In genomic region chr1:226000493-226000981, GRCh38 we compare ENCODE assay signal across 10 cellular contexts. TPM values are rescaled to one million over a fixed set of nuclear protein-coding genes. Genes with fewer than 3 reads are reported as not detected.
DNase-seq lines count a peak whose midpoint lies in the region; ATAC-seq, FAIRE-seq and TF ChIP-seq lines count a peak whose summit lies in the region.
"Not testable (repeated sequence)": the region's sequence is repeated elsewhere in the genome, so short reads cannot be mapped to it uniquely, and the experiment has no call there.
"Had no signal": no experiment of that assay in that cellular context is flagged by ENCODE, and none has a peak within 500 bp of the region (broad histone marks: within the 10 kb centered on the region; RNA-seq: fewer than 3 reads in every experiment).

No MANE protein-coding gene starts in this region.

- DNase-seq in Caco-2; activated naive CD8-positive, alpha-beta T cell treated with anti-CD3 and anti-CD28 coated beads, Interleukin-2, amount 10 ng/mL, durations not matched to agents 7 days and 5 days; endothelial cell of umbilical vein (ENCODE audit: low read depth, low spot score); spleen; upper lobe of right lung: not testable (repeated sequence)
- DNase-seq in NAMALWA (ENCODE audit: low spot score), result peak; percentile 31
- peak; percentile 78 for DNase-seq in activated CD4-positive, alpha-beta T cell treated with anti-CD3 and anti-CD28 coated beads, Interleukin-2, amount 10 ng/mL, durations not matched to agents 24 days and 14 days

- ATAC-seq in activated naive CD8-positive, alpha-beta T cell treated with anti-CD3 and anti-CD28 coated beads, Interleukin-2, amount 10 ng/mL, durations not matched to agents 7 days and 5 days (ENCODE audit: low read depth); upper lobe of right lung: not testable (repeated sequence)

- WGBS in spleen, 5 donors, result 72 to 85% (median 76%) methylated on average over 21 of the region's 21 CpGs

- TF ChIP-seq POLR2A in endothelial cell of umbilical vein (IDR thresholded peaks at IDR 0.05; ENCODE audit: low read depth, low read length); spleen (IDR thresholded peaks at IDR 0.05): not testable (repeated sequence)

- H3K4me1 Mint-ChIP-seq in Caco-2 (ENCODE audit: low read depth, unreplicated experiment), result peaks cover 13% of the 10 kb centered on the region
- peaks cover 47% of the 10 kb centered on the region for H3K4me1 Mint-ChIP-seq in activated CD4-positive, alpha-beta T cell treated with anti-CD3 and anti-CD28 coated beads, Interleukin-2, amount 10 ng/mL, durations not matched to agents 24 days and 14 days
- peaks cover 61% of the 10 kb centered on the region for H3K4me1 Mint-ChIP-seq in activated naive CD8-positive, alpha-beta T cell treated with anti-CD3 and anti-CD28 coated beads, Interleukin-2, amount 10 ng/mL, durations not matched to agents 7 days and 5 days

- not testable (repeated sequence) for H3K9ac ChIP-seq in endothelial cell of umbilical vein (replicated peaks; ENCODE audit: extremely low read depth, insufficient read depth, low read length)

- not testable (repeated sequence) for H3K9me3 Mint-ChIP-seq in Caco-2 (ENCODE audit: unreplicated experiment); activated CD4-positive, alpha-beta T cell treated with anti-CD3 and anti-CD28 coated beads, Interleukin-2, amount 10 ng/mL, durations not matched to agents 24 days and 14 days; activated naive CD8-positive, alpha-beta T cell treated with anti-CD3 and anti-CD28 coated beads, Interleukin-2, amount 10 ng/mL, durations not matched to agents 7 days and 5 days

- dilution Hi-C loops in endothelial cell of umbilical vein (cut with MboI; ENCODE audit: extremely low pct_ligation_motif_present, low sequenced_read_pairs), result not testable (repeated sequence)

- H3K79me2 ChIP-seq in endothelial cell of umbilical vein (ENCODE audit: control insufficient read depth, insufficient read depth, low read length), result peaks cover 33% of the 10 kb centered on the region

- H3K4me1 ChIP-seq in Caco-2 (peaks cover 17% of the 10 kb centered on the region), endothelial cell of umbilical vein (ENCODE audit: control insufficient read depth, extremely low read depth, insufficient read depth, low read length) (peaks cover 52% of the 10 kb centered on the region), muscle layer of duodenum (ENCODE audit: control insufficient read depth in 1 of 2, insufficient read depth in 2 of 2, low read length in 2 of 2) (peaks cover 11 to 24% of the 10 kb centered on the region in 2 donors), spleen (peaks cover 56 to 88% (median 71%) of the 10 kb centered on the region in 6 donors), upper lobe of right lung (peaks cover 64% of the 10 kb centered on the region)

- H2AFZ ChIP-seq in endothelial cell of umbilical vein (ENCODE audit: low read depth, low read length), result not testable (repeated sequence)

- not testable (repeated sequence) for TF ChIP-seq CTCF in Caco-2 (IDR thresholded peaks at IDR 0.05; ENCODE audit: insufficient read depth in 1 of 2, low read depth in 1 of 2, low read length in 1 of 2, severe bottlenecking in 1 of 2, unreplicated experiment in 1 of 2); endothelial cell of umbilical vein (IDR thresholded peaks at IDR 0.05; ENCODE audit: extremely low read depth in 1 of 2, insufficient read depth in 1 of 2, low read depth in 1 of 2, low read length in 2 of 2); spleen (IDR thresholded peaks at IDR 0.05 in 8 of 11, conservative IDR thresholded peaks at IDR 0.05 in 3 of 11); upper lobe of right lung (IDR thresholded peaks at IDR 0.05)

- not testable (repeated sequence) for H3K27me3 Mint-ChIP-seq in Caco-2 (ENCODE audit: insufficient read depth, unreplicated experiment); activated CD4-positive, alpha-beta T cell treated with anti-CD3 and anti-CD28 coated beads, Interleukin-2, amount 10 ng/mL, durations not matched to agents 24 days and 14 days; activated naive CD8-positive, alpha-beta T cell treated with anti-CD3 and anti-CD28 coated beads, Interleukin-2, amount 10 ng/mL, durations not matched to agents 7 days and 5 days

- H4K20me1 ChIP-seq in endothelial cell of umbilical vein (replicated peaks; ENCODE audit: control insufficient read depth, extremely low read depth, insufficient read depth, low read length), result not testable (repeated sequence)

- peak overlapping the region; percentile 99 for H3K27ac Mint-ChIP-seq in Caco-2 (ENCODE audit: unreplicated experiment)
- H3K27ac Mint-ChIP-seq in activated CD4-positive, alpha-beta T cell treated with anti-CD3 and anti-CD28 coated beads, Interleukin-2, amount 10 ng/mL, durations not matched to agents 24 days and 14 days, result peak overlapping the region; percentile 99
- peak overlapping the region; percentile 100 for H3K27ac Mint-ChIP-seq in activated naive CD8-positive, alpha-beta T cell treated with anti-CD3 and anti-CD28 coated beads, Interleukin-2, amount 10 ng/mL, durations not matched to agents 7 days and 5 days

- not testable (repeated sequence) for H3K9me1 ChIP-seq in endothelial cell of umbilical vein (replicated peaks; ENCODE audit: control insufficient read depth, extremely low read depth, insufficient read depth, low read length)

- H3K4me3 ChIP-seq in Caco-2 (ENCODE audit: low read depth, low read length); endothelial cell of umbilical vein (replicated peaks in 1 of 3; ENCODE audit: insufficient read depth in 1 of 3, low read depth in 1 of 3, low read length in 3 of 3); muscle layer of duodenum (ENCODE audit: low read depth in 1 of 2, low read length in 2 of 2): not testable (repeated sequence)
- H3K4me3 ChIP-seq in spleen (peak overlapping the region in 2 of 8 donors; percentile 78 to 80), upper lobe of right lung (peak overlapping the region; percentile 83)

- CTCF ChIA-PET in Caco-2 (lab: Charles Lee), result not testable (repeated sequence)
- CTCF ChIA-PET in endothelial cell of umbilical vein (lab: Charles Lee), result interaction anchor here (1.4 kb wide), 2 partner anchors 10 to 12 kb away, joined by 4 to 8 read pairs; no protein-coding TSS in a partner anchor

- not testable (repeated sequence) for BruUV-seq in Caco-2 (replicated peaks; lab: Mats Ljungman, UMichigan); endothelial cell of umbilical vein (replicated peaks; lab: Mats Ljungman, UMichigan)

- intact Hi-C loops in Caco-2 (cut with micrococcal nuclease; ENCODE audit: unreplicated experiment); endothelial cell of umbilical vein (cut with micrococcal nuclease); spleen (cut with DNase I; ENCODE audit: low total_unique reads); upper lobe of right lung (cut with DNase I): not testable (repeated sequence)
- intact Hi-C loops in activated CD4-positive, alpha-beta T cell treated with anti-CD3 and anti-CD28 coated beads, Interleukin-2, amount 10 ng/mL, durations not matched to agents 24 days and 14 days (cut with micrococcal nuclease), result loop anchor here (2.0 to 5.0 kb wide), 2 partner anchors 186 to 307 kb away; partner anchors contain the start of genes ACBD3 and LIN9

- H3K36me3 ChIP-seq in Caco-2 (ENCODE audit: control insufficient read depth, insufficient read depth, low read length); endothelial cell of umbilical vein (ENCODE audit: control insufficient read depth in 2 of 2, extremely low read depth in 1 of 2, insufficient read depth in 2 of 2, low read length in 2 of 2); muscle layer of duodenum (ENCODE audit: control insufficient read depth in 1 of 2, insufficient read depth in 2 of 2, low read length in 2 of 2); spleen; upper lobe of right lung: not testable (repeated sequence)

- not testable (repeated sequence) for FAIRE-seq in endothelial cell of umbilical vein (lab: Jason Lieb, UNC)

- H3K27ac ChIP-seq in endothelial cell of umbilical vein (ENCODE audit: insufficient read depth, low read depth, low read length) (peak overlapping the region; percentile 96), muscle layer of duodenum (ENCODE audit: low read length) (peak overlapping the region; percentile 98), spleen (peak overlapping the region; percentile 93 to 98 (median 98)), upper lobe of right lung (peak overlapping the region; percentile 100)

- POLR2A ChIA-PET in Caco-2 (lab: Charles Lee), result interaction anchor here (1.4 kb wide), 2 partner anchors 62 to 77 kb away, joined by 5 to 34 read pairs; partner anchors contain the start of genes H3-3A and PYCR2
- POLR2A ChIA-PET in activated naive CD8-positive, alpha-beta T cell treated with anti-CD3 and anti-CD28 coated beads, Interleukin-2, amount 10 ng/mL, durations not matched to agents 7 days and 5 days (lab: Charles Lee), result interaction anchor here (0.8 to 10.1 kb wide), 14 partner anchors 10 to 533 kb away, joined by 3 to 287 read pairs (median 8); partner anchors contain the start of genes H3-3A, LIN9, PARP1 and SRP9
- POLR2A ChIA-PET in endothelial cell of umbilical vein (lab: Charles Lee), result interaction anchor here (1.4 kb wide), 2 partner anchors 62 to 64 kb away, joined by 4 to 29 read pairs; partner anchors contain the start of gene H3-3A

- H3K4me2 ChIP-seq in endothelial cell of umbilical vein (ENCODE audit: insufficient read depth, low read length), result not testable (repeated sequence)

- peaks cover 25% of the 10 kb centered on the region for H3K36me3 Mint-ChIP-seq in Caco-2 (ENCODE audit: insufficient read depth, unreplicated experiment)
- peaks cover 15% of the 10 kb centered on the region for H3K36me3 Mint-ChIP-seq in activated CD4-positive, alpha-beta T cell treated with anti-CD3 and anti-CD28 coated beads, Interleukin-2, amount 10 ng/mL, durations not matched to agents 24 days and 14 days (ENCODE audit: low read depth)
- H3K36me3 Mint-ChIP-seq in activated naive CD8-positive, alpha-beta T cell treated with anti-CD3 and anti-CD28 coated beads, Interleukin-2, amount 10 ng/mL, durations not matched to agents 7 days and 5 days, result not testable (repeated sequence)

- H3K4me3 Mint-ChIP-seq in Caco-2 (ENCODE audit: unreplicated experiment), result peak overlapping the region; percentile 96
- peak overlapping the region; percentile 97 for H3K4me3 Mint-ChIP-seq in activated CD4-positive, alpha-beta T cell treated with anti-CD3 and anti-CD28 coated beads, Interleukin-2, amount 10 ng/mL, durations not matched to agents 24 days and 14 days
- H3K4me3 Mint-ChIP-seq in activated naive CD8-positive, alpha-beta T cell treated with anti-CD3 and anti-CD28 coated beads, Interleukin-2, amount 10 ng/mL, durations not matched to agents 7 days and 5 days, result peak overlapping the region; percentile 100

- not testable (repeated sequence) for H3K27me3 ChIP-seq in Caco-2 (replicated peaks; ENCODE audit: control insufficient read depth, insufficient read depth, low read length); endothelial cell of umbilical vein (ENCODE audit: control insufficient read depth in 2 of 2, insufficient read depth in 2 of 2, low read length in 2 of 2); muscle layer of duodenum (ENCODE audit: low read depth, low read length); spleen (replicated peaks in 1 of 7); upper lobe of right lung

- H3K9me3 ChIP-seq in Caco-2; endothelial cell of umbilical vein (replicated peaks; ENCODE audit: control insufficient read depth, insufficient read depth, low read length); muscle layer of duodenum (ENCODE audit: control insufficient read depth in 1 of 2, low read length in 2 of 2); spleen; upper lobe of right lung: not testable (repeated sequence)

RNA-seq across cellular contexts. Expression of gene SDE2, which starts 1.4 kb away (rescaled TPM):
- total RNA-seq in Caco-2 (2022) (16.6 and 18.6 TPM in 2 replicates), endothelial cell of umbilical vein (15.9 and 16.1 TPM in 2 replicates), spleen (10 to 100 TPM; 18.4 to 23.6 (median 21.7) TPM), upper lobe of right lung (21.8 TPM)
- total RNA-seq in activated CD4-positive, alpha-beta T cell treated with anti-CD3 and anti-CD28 coated beads, Interleukin-2, amount 10 ng/mL, durations not matched to agents 24 days and 14 days, result 26.9 and 27.1 TPM in 2 replicates
- total RNA-seq in activated naive CD8-positive, alpha-beta T cell treated with anti-CD3 and anti-CD28 coated beads, Interleukin-2, amount 10 ng/mL, durations not matched to agents 7 days and 5 days, result 10 to 100 TPM; 17.2 to 18.5 TPM
- polyA plus RNA-seq in endothelial cell of umbilical vein (8.3 and 11.9 TPM in 2 replicates), spleen (1 to 10 TPM; 4.6 to 9.9 (median 5.6) TPM)
- polyA plus RNA-seq in endothelial cell of umbilical vein (2011; cell fraction: cytosol; rRNA removed), result 8.7 and 9.1 TPM in 2 replicates
- 11.0 and 14.9 TPM in 2 replicates for polyA plus RNA-seq in endothelial cell of umbilical vein (2011; cell fraction: nucleus; rRNA removed)
- 7.2 and 8.1 TPM in 2 replicates for polyA plus RNA-seq in endothelial cell of umbilical vein (2012)
- 10.1 and 10.2 TPM in 2 replicates for polyA minus RNA-seq in endothelial cell of umbilical vein
- 11.5 TPM for polyA minus RNA-seq in endothelial cell of umbilical vein (2011; cell fraction: cytosol; rRNA and poly(A)+ RNA removed)
- polyA minus RNA-seq in endothelial cell of umbilical vein (2011; cell fraction: nucleus; rRNA and poly(A)+ RNA removed), result 10.6 and 11.9 TPM in 2 replicates

RNA-seq across cellular contexts. Expression of gene LEFTY2, which starts 59.5 kb away (rescaled TPM):
- total RNA-seq in Caco-2 (2022), result not detected in 2 replicates
- not detected in 2 replicates for total RNA-seq in activated CD4-positive, alpha-beta T cell treated with anti-CD3 and anti-CD28 coated beads, Interleukin-2, amount 10 ng/mL, durations not matched to agents 24 days and 14 days
- not detected for total RNA-seq in activated naive CD8-positive, alpha-beta T cell treated with anti-CD3 and anti-CD28 coated beads, Interleukin-2, amount 10 ng/mL, durations not matched to agents 7 days and 5 days
- not detected in 2 replicates for total RNA-seq in endothelial cell of umbilical vein
- polyA plus RNA-seq in endothelial cell of umbilical vein, result 0.03 and 0.06 TPM in 2 replicates
- 0.13 TPM in 1 of 2 replicates, not detected in the other for polyA plus RNA-seq in endothelial cell of umbilical vein (2011; cell fraction: cytosol; rRNA removed)
- 0.06 TPM in 1 of 2 replicates, not detected in the other for polyA plus RNA-seq in endothelial cell of umbilical vein (2011; cell fraction: nucleus; rRNA removed)
- polyA plus RNA-seq in endothelial cell of umbilical vein (2012), result not detected in 2 replicates
- not detected in 2 replicates for polyA minus RNA-seq in endothelial cell of umbilical vein
- not detected for polyA minus RNA-seq in endothelial cell of umbilical vein (2011; cell fraction: cytosol; rRNA and poly(A)+ RNA removed)
- polyA minus RNA-seq in endothelial cell of umbilical vein (2011; cell fraction: nucleus; rRNA and poly(A)+ RNA removed), result not detected in 2 replicates
- total RNA-seq in spleen, result under 1 TPM in 3 of 7 donors, not detected in 4; 0.34 to 0.54 (median 0.37) TPM
- under 1 TPM; 0.06 to 0.65 (median 0.11) TPM for polyA plus RNA-seq in spleen
- 2.2 TPM for total RNA-seq in upper lobe of right lung
- total RNA-seq: dermis microvascular lymphatic vessel endothelial cell, MCF 10A had no signal
